Comparison of ENCODE assay signal across 24 cellular contexts in genomic region chr12:132630672-132631071, GRCh38. TPM values are rescaled to one million over a fixed set of nuclear protein-coding genes. Genes with fewer than 3 reads are reported as not detected.
DNase-seq lines count a peak whose midpoint lies in the region; ATAC-seq, FAIRE-seq and TF ChIP-seq lines count a peak whose summit lies in the region.
"Had no signal": no experiment of that assay in that cellular context is flagged by ENCODE, and none has a peak within 500 bp of the region (broad histone marks: within the 10 kb centered on the region; RNA-seq: fewer than 3 reads in every experiment).

No MANE protein-coding gene starts in this region.

- H3K27ac Mint-ChIP-seq in glutamatergic neuron (ENCODE audit: unreplicated experiment), result no peak overlapping the region
- H3K27ac Mint-ChIP-seq in nephron progenitor cell, result peak overlapping the region; percentile 66
- H3K27ac Mint-ChIP-seq: GM23338, HFFc6 had no signal

- peak; percentile 4 for FAIRE-seq in HTR-8/SVneo (lab: Jason Lieb, UNC)
- FAIRE-seq: D721Med, GM18507 had no signal

- H3K9me3 Mint-ChIP-seq in glutamatergic neuron (ENCODE audit: unreplicated experiment), result peaks cover 5% of the 10 kb centered on the region
- H3K9me3 Mint-ChIP-seq in nephron progenitor cell, result no peaks in the 10 kb centered on the region
- H3K9me3 Mint-ChIP-seq: CD4-positive, alpha-beta memory T cell; GM23338; H9; HFFc6 had no signal

- no peaks in the 10 kb centered on the region for H3K36me3 Mint-ChIP-seq in glutamatergic neuron (ENCODE audit: unreplicated experiment)
- H3K36me3 Mint-ChIP-seq in nephron progenitor cell (ENCODE audit: low read depth), result peaks cover 80% of the 10 kb centered on the region

- peaks cover 8% of the 10 kb centered on the region for H3K27me3 Mint-ChIP-seq in glutamatergic neuron (ENCODE audit: unreplicated experiment)
- H3K27me3 Mint-ChIP-seq in nephron progenitor cell (ENCODE audit: low read depth, poor library complexity), result no peaks in the 10 kb centered on the region
- H3K27me3 Mint-ChIP-seq: CD4-positive, alpha-beta memory T cell had no signal

- peak overlapping the region; percentile 38 for H3K4me3 Mint-ChIP-seq in glutamatergic neuron (ENCODE audit: unreplicated experiment)
- H3K4me3 Mint-ChIP-seq in nephron progenitor cell, result no peak overlapping the region
- H3K4me3 Mint-ChIP-seq: CD4-positive, alpha-beta memory T cell; GM23338; H9; HFFc6 had no signal

- H3K4me1 Mint-ChIP-seq in glutamatergic neuron (ENCODE audit: low read depth, unreplicated experiment) (peaks cover 9% of the 10 kb centered on the region), nephron progenitor cell (peaks cover 21% of the 10 kb centered on the region)
- H3K4me1 Mint-ChIP-seq: GM23338, H9 had no signal

- ATAC-seq in HG02678 (IDR thresholded peaks at IDR 0.05; ENCODE audit: unreplicated experiment), result no peak
- ATAC-seq: GM23338, HCT116 had no signal

- TF ChIP-seq CTCF in glutamatergic neuron (IDR thresholded peaks at IDR 0.05; ENCODE audit: partially characterized antibody, unreplicated experiment) (no peak), nephron progenitor cell (IDR thresholded peaks at IDR 0.05) (no peak)

- no peak for DNase-seq in HTR-8/SVneo (ENCODE audit: insufficient read length, low spot score)
- no peak for DNase-seq in glutamatergic neuron
- no peak for DNase-seq in nephron progenitor cell
- DNase-seq in mucosa of gallbladder (ENCODE audit: low spot score), result no peak
- no peak for DNase-seq in stimulated activated CD8-positive, alpha-beta memory T cell treated with anti-CD3 and anti-CD28 coated beads, Interleukin-4, amount 100 ng/mL, for 48 hours
- no peak for DNase-seq in activated CD8-positive, alpha-beta memory T cell treated with anti-CD3 and anti-CD28 coated beads, Interleukin-2, amount 50 U/mL, for 48 hours
- DNase-seq: C1 segment of cervical spinal cord; CD4-positive, alpha-beta memory T cell; DMS 273 treated with DMSO at 0.1 percent for 48 hours; DMS53; DMS79 treated with DMSO at 0.1 percent for 48 hours; GF-D8; H9; HFFc6 had no signal

RNA-seq across cellular contexts. Expression of gene P2RX2, which starts 12.1 kb away (rescaled TPM):
- total RNA-seq in glutamatergic neuron (ENCODE audit: unreplicated experiment) (4.1 TPM), mucosa of gallbladder (not detected)
- total RNA-seq: A172; A673; CD4-positive, alpha-beta memory T cell; Daoy; H4; HFFc6 had no signal

RNA-seq across cellular contexts. Expression of gene LRCOL1, which starts 20.3 kb away (rescaled TPM):
- total RNA-seq in glutamatergic neuron (ENCODE audit: unreplicated experiment), result not detected
- not detected for total RNA-seq in mucosa of gallbladder
- total RNA-seq: A673; CD4-positive, alpha-beta memory T cell; Daoy; G401; H4; H9 had no signal

RNA-seq across cellular contexts. Expression of gene POLE, which starts 56.5 kb away (rescaled TPM):
- total RNA-seq in glutamatergic neuron (ENCODE audit: unreplicated experiment) (38.6 TPM), mucosa of gallbladder (40.4 TPM)

RNA-seq across cellular contexts. Expression of gene PXMP2, which starts 56.7 kb away (rescaled TPM):
- total RNA-seq in glutamatergic neuron (ENCODE audit: unreplicated experiment) (9.8 TPM), mucosa of gallbladder (89.8 TPM)
